In the genomic region with DNA sequence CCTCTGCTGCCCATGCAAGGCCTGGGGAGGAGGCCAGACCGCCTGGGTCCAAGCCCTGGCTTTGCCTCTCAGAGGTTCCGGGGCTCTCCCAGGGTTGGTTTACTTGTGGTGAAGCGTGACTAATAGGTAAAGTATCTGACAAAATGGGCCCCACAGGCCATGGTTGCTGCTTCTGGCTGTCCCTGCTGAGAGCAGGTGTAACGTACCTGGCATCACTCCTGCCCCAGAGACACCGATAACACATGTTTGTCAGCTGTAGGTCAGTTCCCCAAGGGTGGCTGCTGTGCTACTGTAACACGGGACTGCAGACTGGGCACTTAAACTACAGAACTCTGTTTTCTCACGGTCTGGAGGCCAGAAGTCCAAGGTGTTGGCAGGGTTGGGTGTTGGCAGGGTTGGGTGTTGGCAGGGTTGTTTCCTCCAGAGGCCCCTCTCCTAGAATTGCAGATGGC, we compare ENCODE assay signal across 11 cellular contexts. TPM values are rescaled to one million over a fixed set of nuclear protein-coding genes. Genes with fewer than 3 reads are reported as not detected.
DNase-seq lines count a peak whose midpoint lies in the region; ATAC-seq and TF ChIP-seq lines count a peak whose summit lies in the region.
"Had no signal": no experiment of that assay in that cellular context is flagged by ENCODE, and none has a peak within 500 bp of the region (broad histone marks: within the 10 kb centered on the region; RNA-seq: fewer than 3 reads in every experiment).

No MANE protein-coding gene starts in this region.

- H3K27ac ChIP-seq in OCI-LY1 (ENCODE audit: low read depth, low read length, poor library complexity, severe bottlenecking) = peak overlapping the region; percentile 99

- intact Hi-C loops in left ventricle myocardium superior (cut with micrococcal nuclease) = no loop called here

- in situ Hi-C loops in ACHN (cut with HindIII; ENCODE audit: low pct_ligation_motif_present, low pct_unique_long_range_greater_than_20kb, low sequenced_read_pairs) = loop anchor here (25.0 kb wide), 1 partner anchor 152 kb away; no protein-coding TSS in a partner anchor

- no peaks in the 10 kb centered on the region for H3K9me3 ChIP-seq in OCI-LY1 (ENCODE audit: low read length)

- no peaks in the 10 kb centered on the region for H3K9me3 Mint-ChIP-seq in progenitor cell of endocrine pancreas (ENCODE audit: low read depth)
- H3K9me3 Mint-ChIP-seq: CD8-positive, alpha-beta T cell had no signal

- no peaks in the 10 kb centered on the region for H3K36me3 ChIP-seq in OCI-LY1 (ENCODE audit: insufficient read depth, low read length)

- H3K4me1 Mint-ChIP-seq in progenitor cell of endocrine pancreas (ENCODE audit: low read depth) = peaks cover 9% of the 10 kb centered on the region

- TF ChIP-seq CTCF in OCI-LY1 (IDR thresholded peaks at IDR 0.05; ENCODE audit: low read length) (no peak), progenitor cell of endocrine pancreas (IDR thresholded peaks at IDR 0.05; ENCODE audit: unreplicated experiment) (no peak)

- no peaks in the 10 kb centered on the region for H4K20me1 ChIP-seq in OCI-LY1 (ENCODE audit: insufficient read depth, low read length)

- H3K4me3 ChIP-seq in OCI-LY1 (ENCODE audit: low read depth, low read length, poor library complexity, severe bottlenecking) = no peak overlapping the region

- H3K4me2 ChIP-seq in OCI-LY1 (ENCODE audit: low read length) = peak overlapping the region; percentile 11; the same call in 1 of the 2 replicates

- H3K4me3 Mint-ChIP-seq in progenitor cell of endocrine pancreas (ENCODE audit: low read depth) = no peak overlapping the region
- H3K4me3 Mint-ChIP-seq: brain; CD8-positive, alpha-beta T cell had no signal

- peaks cover 4% of the 10 kb centered on the region; the same call in 1 of the 2 replicates for H3F3A ChIP-seq in OCI-LY1 (ENCODE audit: insufficient read depth, low read length)

- H3K27ac Mint-ChIP-seq in progenitor cell of endocrine pancreas = no peak overlapping the region
- H3K27ac Mint-ChIP-seq: CD8-positive, alpha-beta T cell had no signal

- H3K36me3 Mint-ChIP-seq in progenitor cell of endocrine pancreas (ENCODE audit: insufficient read depth) = peaks cover 5% of the 10 kb centered on the region
- H3K36me3 Mint-ChIP-seq: brain had no signal

- peak; percentile 35 for ATAC-seq in GM19463 (IDR thresholded peaks at IDR 0.05; ENCODE audit: unreplicated experiment)
- peak; percentile 62 for ATAC-seq in left ventricle myocardium superior
- no peak for ATAC-seq in GM18861 (IDR thresholded peaks at IDR 0.05; ENCODE audit: unreplicated experiment)
- ATAC-seq in HG03025 (IDR thresholded peaks at IDR 0.05; ENCODE audit: low FRiP score, unreplicated experiment) = no peak
- ATAC-seq: CD8-positive, alpha-beta T cell had no signal

- H3K79me2 ChIP-seq in OCI-LY1 (ENCODE audit: insufficient read depth, low read length) = no peaks in the 10 kb centered on the region

- no peaks in the 10 kb centered on the region for H3K27me3 Mint-ChIP-seq in progenitor cell of endocrine pancreas
- H3K27me3 Mint-ChIP-seq: brain had no signal

- peaks cover 3% of the 10 kb centered on the region; the same call in 1 of the 2 replicates for H3K27me3 ChIP-seq in OCI-LY1 (ENCODE audit: insufficient read depth, low read length)

- peak overlapping the region; percentile 12; the same call in 1 of the 2 replicates for H3K9ac ChIP-seq in OCI-LY1 (ENCODE audit: low read length)

- H3K9me2 ChIP-seq in OCI-LY1 (ENCODE audit: low read depth, low read length) = no peaks in the 10 kb centered on the region

- DNase-seq in ACHN = peak; percentile 75
- no peak for DNase-seq in left ventricle myocardium superior
- DNase-seq in SKM-1 treated with dmso at 0.1 percent for 144 hours (lab: John Stamatoyannopoulos, UW; ENCODE audit: unreplicated experiment) = no peak
- no peak for DNase-seq in progenitor cell of endocrine pancreas (ENCODE audit: low spot score, unreplicated experiment)
- DNase-seq: CD8-positive, alpha-beta T cell; posterior cingulate gyrus had no signal

- peaks cover 73% of the 10 kb centered on the region for H3K4me1 ChIP-seq in OCI-LY1 (ENCODE audit: insufficient read depth, low read length, severe bottlenecking)

- H2AFZ ChIP-seq in OCI-LY1 (ENCODE audit: low read length) = no peak overlapping the region

RNA-seq across cellular contexts. Expression of a gene that starts 34.1 kb away (rescaled TPM):
- total RNA-seq in left ventricle myocardium superior (26.4 TPM), progenitor cell of endocrine pancreas (252 and 273 TPM in 2 replicates)

Comparison
In these comparisons a context has a peak if more than half of its experiments do, and no peak if none do; other contexts are left out.
1. ATAC-seq: peak in GM19463 (single experiment) and left ventricle myocardium superior (single experiment); none in GM18861 (single experiment) and HG03025 (single experiment).